31 cellular contexts compared by ENCODE assay signal in the genomic region with DNA sequence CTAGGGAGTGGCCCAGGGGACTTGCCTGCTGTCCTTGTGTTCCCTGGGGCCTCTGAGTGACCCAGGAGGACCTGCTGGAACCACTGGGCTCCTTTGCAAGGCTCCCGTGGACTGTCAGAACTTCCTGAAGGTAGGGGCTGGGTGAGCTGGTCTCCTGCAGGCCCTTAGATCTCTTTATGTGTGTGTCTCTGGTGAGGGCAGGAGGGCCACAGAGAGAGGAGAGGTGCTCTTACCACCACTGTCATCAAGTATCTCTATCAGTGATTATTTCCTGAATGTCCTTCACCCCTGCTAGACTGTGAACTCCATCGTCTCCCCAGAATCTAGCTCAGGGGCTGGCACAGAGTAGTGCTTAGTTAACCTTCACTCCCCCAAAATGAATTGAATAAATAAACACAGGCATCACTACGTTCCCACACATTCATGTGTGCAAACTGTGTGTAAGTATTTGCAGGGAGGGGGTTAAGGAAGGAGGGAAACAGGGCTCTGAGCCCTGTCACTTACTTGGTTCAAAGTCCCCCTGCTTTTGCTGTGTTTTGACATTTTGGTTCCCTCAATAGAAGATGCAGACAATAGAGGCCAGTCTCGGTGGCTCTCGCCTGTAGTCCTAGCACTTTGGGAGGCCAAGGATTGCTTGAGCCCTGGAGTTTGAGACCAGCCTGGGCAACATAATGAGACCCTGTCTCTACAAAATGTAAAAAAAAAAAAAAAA.
"Had no signal": no experiment of that assay in that cellular context is flagged by ENCODE, and none has a peak within 500 bp of the region (broad histone marks: within the 10 kb centered on the region; RNA-seq: fewer than 3 reads in every experiment).

No MANE protein-coding gene starts in this region.

- H3K4me2 ChIP-seq: PC-9 had no signal

- H3K27me3 ChIP-seq: brain microvascular endothelial cell, MG63 had no signal

- H3K36me3 Mint-ChIP-seq: activated naive CD8-positive, alpha-beta T cell treated with anti-CD3 and anti-CD28 coated beads for 36 hours had no signal

- FAIRE-seq: RCC 7860 had no signal

- H3K4me3 ChIP-seq: MG63, PC-9 had no signal

- DNase-seq: activated CD4-positive, alpha-beta memory T cell treated with anti-CD3 and anti-CD28 coated beads, Interleukin-2, amount 10 ng/mL, durations not matched to agents 7 days and 5 days; activated CD4-positive, alpha-beta T cell treated with anti-CD3 and anti-CD28 coated beads for 1 hour; activated CD4-positive, alpha-beta T cell treated with anti-CD3 and anti-CD28 coated beads for 48 hours; activated CD4-positive, CD25-positive, alpha-beta regulatory T cell; activated effector memory CD4-positive, alpha-beta T cell treated with Interleukin-2 at 50 U/mL for 16 hours; activated naive CD4-positive, alpha-beta T cell treated with anti-CD3 and anti-CD28 coated beads, Interleukin-2, amount 50 U/mL, for 16 hours; activated naive CD8-positive, alpha-beta T cell treated with anti-CD3 and anti-CD28 coated beads for 36 hours; activated T-cell treated with anti-CD3 and anti-CD28 coated beads, Interleukin-2, amount 50 U/mL, for 48 hours; amniotic stem cell; aorta; brain microvascular endothelial cell; Kasumi-1; KG1; MG63; NCI-H1048; NCI-H1105 treated with DMSO at 0.1 percent for 48 hours; NCI-H1436; NCI-H1694; NCI-H1930; NCI-H2081 treated with DMSO at 0.1 percent for 48 hours; NCI-H226; NCI-H446 treated with DMSO at 0.1 percent for 48 hours; NCI-H524; PC-9; Right ventricle myocardium superior; T1000; WERI-Rb-1 had no signal

- H2AFZ ChIP-seq: PC-9 had no signal

- H3K4me3 Mint-ChIP-seq: activated CD4-positive, alpha-beta memory T cell treated with anti-CD3 and anti-CD28 coated beads, Interleukin-2, amount 10 ng/mL, durations not matched to agents 7 days and 5 days; activated naive CD8-positive, alpha-beta T cell treated with anti-CD3 and anti-CD28 coated beads for 36 hours; central memory CD8-positive, alpha-beta T cell had no signal

- H3K27ac ChIP-seq: brain microvascular endothelial cell, PC-9, RWPE1, WERI-Rb-1 had no signal

- H3K9me3 Mint-ChIP-seq: activated naive CD8-positive, alpha-beta T cell treated with anti-CD3 and anti-CD28 coated beads for 36 hours; central memory CD8-positive, alpha-beta T cell had no signal

- H3K27me3 Mint-ChIP-seq: activated naive CD8-positive, alpha-beta T cell treated with anti-CD3 and anti-CD28 coated beads for 36 hours; IgD-negative memory B cell had no signal

- H3K36me3 ChIP-seq: brain microvascular endothelial cell, MG63, WERI-Rb-1 had no signal

- H3K27ac Mint-ChIP-seq: activated CD4-positive, alpha-beta memory T cell treated with anti-CD3 and anti-CD28 coated beads, Interleukin-2, amount 10 ng/mL, durations not matched to agents 7 days and 5 days; activated naive CD8-positive, alpha-beta T cell treated with anti-CD3 and anti-CD28 coated beads for 36 hours had no signal

- H3K4me1 Mint-ChIP-seq: activated CD4-positive, alpha-beta memory T cell treated with anti-CD3 and anti-CD28 coated beads, Interleukin-2, amount 10 ng/mL, durations not matched to agents 7 days and 5 days; central memory CD8-positive, alpha-beta T cell had no signal
